ENCODE assay signal across 39 cellular contexts in genomic region chr2:60793169-60793568, GRCh38.
"Had no signal": no experiment of that assay in that cellular context is flagged by ENCODE, and none has a peak within 500 bp of the region (broad histone marks: within the 10 kb centered on the region; RNA-seq: fewer than 3 reads in every experiment).

No MANE protein-coding gene starts in this region.

- H3K4me3 Mint-ChIP-seq: activated naive CD4-positive, alpha-beta T cell treated with anti-CD3 and anti-CD28 coated beads for 36 hours; activated naive CD4-positive, alpha-beta T cell treated with anti-CD3 and anti-CD28 coated beads, Interleukin-2, amount 10 ng/mL, durations not matched to agents 7 days and 5 days; activated naive CD4-positive, alpha-beta T cell treated with anti-CD3 and anti-CD28 coated beads, Interleukin-2, amount 50 U/mL, for 24 hours; activated naive CD8-positive, alpha-beta T cell; activated naive CD8-positive, alpha-beta T cell treated with anti-CD3 and anti-CD28 coated beads for 36 hours; activated naive CD8-positive, alpha-beta T cell treated with anti-CD3 and anti-CD28 coated beads, Interleukin-2, amount 10 ng/mL, durations not matched to agents 7 days and 5 days; activated naive CD8-positive, alpha-beta T cell treated with anti-CD3 and anti-CD28 coated beads, Interleukin-2, amount 50 U/mL, for 24 hours; activated T-cell treated with anti-CD3 and anti-CD28 coated beads, Interleukin-2, amount 50 U/mL, for 24 hours; activated T-cell treated with anti-CD3 and anti-CD28 coated beads, Interleukin-2, amount 50 U/mL, for 4 hours; activated T-cell treated with anti-CD3 and anti-CD28 coated beads, Interleukin-2, amount 50 U/mL, for 72 hours; activated T-helper 1 cell treated with anti-CD3 and anti-CD28 coated beads, Interleukin-12 subunit alpha, Interleukin-12 subunit beta, Interleukin-2, Interleukin-4 antibody, amounts not matched to agents 30 ng/mL and 10 ng/mL and 1 ng/mL, durations not matched to agents 14 hours and 24 hours and 36 hours; activated T-helper 17 cell treated with anti-CD3 and anti-CD28 coated beads, Interleukin-2, amount 50 U/mL, for 72 hours; brain; central memory CD8-positive, alpha-beta T cell had no signal

- H3K27me3 Mint-ChIP-seq: activated naive CD4-positive, alpha-beta T cell treated with anti-CD3 and anti-CD28 coated beads, Interleukin-2, amount 10 ng/mL, durations not matched to agents 7 days and 5 days; activated naive CD4-positive, alpha-beta T cell treated with anti-CD3 and anti-CD28 coated beads, Interleukin-2, amount 50 U/mL, for 24 hours; activated naive CD8-positive, alpha-beta T cell; activated naive CD8-positive, alpha-beta T cell treated with anti-CD3 and anti-CD28 coated beads for 36 hours; activated naive CD8-positive, alpha-beta T cell treated with anti-CD3 and anti-CD28 coated beads, Interleukin-2, amount 10 ng/mL, durations not matched to agents 7 days and 5 days; activated naive CD8-positive, alpha-beta T cell treated with anti-CD3 and anti-CD28 coated beads, Interleukin-2, amount 50 U/mL, for 24 hours; activated T-cell treated with anti-CD3 and anti-CD28 coated beads, Interleukin-2, amount 50 U/mL, for 24 hours; activated T-helper 17 cell treated with anti-CD3 and anti-CD28 coated beads, Interleukin-2, amount 50 U/mL, for 72 hours; brain; central memory CD8-positive, alpha-beta T cell had no signal

- H3K9me3 Mint-ChIP-seq: activated naive CD4-positive, alpha-beta T cell treated with anti-CD3 and anti-CD28 coated beads for 36 hours; activated naive CD4-positive, alpha-beta T cell treated with anti-CD3 and anti-CD28 coated beads, Interleukin-2, amount 10 ng/mL, durations not matched to agents 7 days and 5 days; activated naive CD4-positive, alpha-beta T cell treated with anti-CD3 and anti-CD28 coated beads, Interleukin-2, amount 50 U/mL, for 24 hours; activated naive CD4-positive, alpha-beta T cell treated with anti-CD3 and anti-CD28 coated beads, Interleukin-2, amount 50 U/mL, for 72 hours; activated naive CD8-positive, alpha-beta T cell treated with anti-CD3 and anti-CD28 coated beads for 36 hours; activated naive CD8-positive, alpha-beta T cell treated with anti-CD3 and anti-CD28 coated beads, Interleukin-2, amount 10 ng/mL, durations not matched to agents 7 days and 5 days; activated naive CD8-positive, alpha-beta T cell treated with anti-CD3 and anti-CD28 coated beads, Interleukin-2, amount 50 U/mL, for 24 hours; activated T-cell treated with anti-CD3 and anti-CD28 coated beads, Interleukin-2, amount 50 U/mL, for 24 hours; activated T-cell treated with anti-CD3 and anti-CD28 coated beads, Interleukin-2, amount 50 U/mL, for 4 hours; activated T-cell treated with anti-CD3 and anti-CD28 coated beads, Interleukin-2, amount 50 U/mL, for 72 hours; activated T-helper 1 cell treated with anti-CD3 and anti-CD28 coated beads, Interleukin-12 subunit alpha, Interleukin-12 subunit beta, Interleukin-2, Interleukin-4 antibody, amounts not matched to agents 30 ng/mL and 10 ng/mL and 1 ng/mL, durations not matched to agents 14 hours and 24 hours and 36 hours; activated T-helper 17 cell treated with anti-CD3 and anti-CD28 coated beads, Interleukin-2, amount 50 U/mL, for 72 hours; activated T-helper 2 cell treated with anti-CD3 and anti-CD28 coated beads, Interferon-gamma antibody, Interleukin-2, Interleukin-4, amounts not matched to agents 10 μg/mL and 5 μg/mL and 100 μg/mL, durations not matched to agents 14 hours and 24 hours and 36 hours; brain; central memory CD8-positive, alpha-beta T cell had no signal

- DNase-seq: activated effector memory CD4-positive, alpha-beta T cell treated with anti-CD3 and anti-CD28 coated beads, Interleukin-2, amount 50 U/mL, for 16 hours; activated effector memory CD4-positive, alpha-beta T cell treated with Interleukin-2 at 50 U/mL for 16 hours; activated gamma-delta T cell; activated gamma-delta T cell treated with Interleukin-2 at 50 U/mL for 16 hours; activated naive CD4-positive, alpha-beta T cell; activated naive CD4-positive, alpha-beta T cell treated with anti-CD3 and anti-CD28 coated beads for 36 hours; activated naive CD4-positive, alpha-beta T cell treated with anti-CD3 and anti-CD28 coated beads, Interleukin-2, amount 10 ng/mL, durations not matched to agents 7 days and 5 days; activated naive CD4-positive, alpha-beta T cell treated with anti-CD3 and anti-CD28 coated beads, Interleukin-2, amount 50 U/mL, for 16 hours; activated naive CD4-positive, alpha-beta T cell treated with Interleukin-2 at 50 U/mL for 16 hours; activated naive CD8-positive, alpha-beta T cell treated with anti-CD3 and anti-CD28 coated beads for 36 hours; activated naive CD8-positive, alpha-beta T cell treated with anti-CD3 and anti-CD28 coated beads, Interleukin-2, amount 10 ng/mL, durations not matched to agents 7 days and 5 days; activated naive CD8-positive, alpha-beta T cell treated with anti-CD3 and anti-CD28 coated beads, Interleukin-2, amount 50 U/mL, for 24 hours; activated T-cell treated with anti-CD3 and anti-CD28 coated beads, Interleukin-2, amount 50 U/mL, for 1 hour; activated T-cell treated with anti-CD3 and anti-CD28 coated beads, Interleukin-2, amount 50 U/mL, for 24 hours; activated T-cell treated with anti-CD3 and anti-CD28 coated beads, Interleukin-2, amount 50 U/mL, for 4 hours; activated T-cell treated with anti-CD3 and anti-CD28 coated beads, Interleukin-2, amount 50 U/mL, for 48 hours; activated T-cell treated with anti-CD3 and anti-CD28 coated beads, Interleukin-2, amount 50 U/mL, for 72 hours; adrenal gland; amniotic stem cell; amygdala; anterior cingulate cortex; aorta; body of pancreas; brain microvascular endothelial cell; caudate nucleus; central memory CD4-positive, alpha-beta T cell had no signal

- H3K9me3 ChIP-seq: adrenal gland, ascending aorta, body of pancreas, breast epithelium had no signal

- FAIRE-seq: astrocyte, bronchial epithelial cell had no signal

- H3K27me3 ChIP-seq: adrenal gland, ascending aorta, body of pancreas, brain microvascular endothelial cell, breast epithelium, cardiac muscle cell had no signal

- ATAC-seq: activated naive CD4-positive, alpha-beta T cell treated with anti-CD3 and anti-CD28 coated beads, Interleukin-2, amount 50 U/mL, for 72 hours; activated naive CD8-positive, alpha-beta T cell treated with anti-CD3 and anti-CD28 coated beads, Interleukin-2, amount 50 U/mL, for 24 hours; activated T-cell treated with anti-CD3 and anti-CD28 coated beads, Interleukin-2, amount 50 U/mL, for 4 hours; activated T-cell treated with anti-CD3 and anti-CD28 coated beads, Interleukin-2, amount 50 U/mL, for 72 hours; activated T-helper 17 cell treated with anti-CD3 and anti-CD28 coated beads, Interleukin-2, amount 50 U/mL, for 72 hours; body of pancreas had no signal

- H3K4me3 ChIP-seq: adrenal gland, ascending aorta, body of pancreas, breast epithelium, cardiac muscle cell had no signal

- H3K27ac Mint-ChIP-seq: activated naive CD4-positive, alpha-beta T cell treated with anti-CD3 and anti-CD28 coated beads for 36 hours; activated naive CD4-positive, alpha-beta T cell treated with anti-CD3 and anti-CD28 coated beads, Interleukin-2, amount 10 ng/mL, durations not matched to agents 7 days and 5 days; activated naive CD4-positive, alpha-beta T cell treated with anti-CD3 and anti-CD28 coated beads, Interleukin-2, amount 50 U/mL, for 24 hours; activated naive CD4-positive, alpha-beta T cell treated with anti-CD3 and anti-CD28 coated beads, Interleukin-2, amount 50 U/mL, for 72 hours; activated naive CD8-positive, alpha-beta T cell; activated naive CD8-positive, alpha-beta T cell treated with anti-CD3 and anti-CD28 coated beads for 36 hours; activated naive CD8-positive, alpha-beta T cell treated with anti-CD3 and anti-CD28 coated beads, Interleukin-2, amount 10 ng/mL, durations not matched to agents 7 days and 5 days; activated naive CD8-positive, alpha-beta T cell treated with anti-CD3 and anti-CD28 coated beads, Interleukin-2, amount 50 U/mL, for 24 hours; activated T-cell treated with anti-CD3 and anti-CD28 coated beads, Interleukin-2, amount 50 U/mL, for 24 hours; activated T-cell treated with anti-CD3 and anti-CD28 coated beads, Interleukin-2, amount 50 U/mL, for 72 hours; activated T-helper 1 cell treated with anti-CD3 and anti-CD28 coated beads, Interleukin-12 subunit alpha, Interleukin-12 subunit beta, Interleukin-2, Interleukin-4 antibody, amounts not matched to agents 30 ng/mL and 10 ng/mL and 1 ng/mL, durations not matched to agents 14 hours and 24 hours and 36 hours; activated T-helper 17 cell treated with anti-CD3 and anti-CD28 coated beads, Interleukin-2, amount 50 U/mL, for 72 hours; activated T-helper 2 cell treated with anti-CD3 and anti-CD28 coated beads, Interferon-gamma antibody, Interleukin-2, Interleukin-4, amounts not matched to agents 10 μg/mL and 5 μg/mL and 100 μg/mL, durations not matched to agents 14 hours and 24 hours and 36 hours; brain had no signal

- H3K27ac ChIP-seq: adrenal gland, ascending aorta, body of pancreas, brain microvascular endothelial cell, breast epithelium, cardiac muscle cell had no signal

- H3K4me1 ChIP-seq: adrenal gland, ascending aorta, body of pancreas, breast epithelium had no signal

- H3K4me1 Mint-ChIP-seq: brain had no signal
